Comparison of ENCODE assay signal across 10 cellular contexts in genomic region chr4:134848681-134849080, GRCh38.
"Had no signal": no experiment of that assay in that cellular context is flagged by ENCODE, and none has a peak within 500 bp of the region (broad histone marks: within the 10 kb centered on the region; RNA-seq: fewer than 3 reads in every experiment).

No MANE protein-coding gene starts in this region.

- H3K4me2 ChIP-seq: GM23338 had no signal

- H3K4me3 ChIP-seq: GM23248, GM23338, HAP-1 had no signal

- FAIRE-seq: H1, H54 had no signal

- H3K4me1 ChIP-seq: HAP-1 had no signal

- H3K9ac ChIP-seq: GM23248 had no signal

- DNase-seq: GM23248, GOT3, H7, H9, HFFc6 had no signal

- H2AFZ ChIP-seq: GM23248, GM23338 had no signal

- H3K36me3 ChIP-seq: HAP-1 had no signal

- H3K27ac ChIP-seq: GM23248 had no signal

- H3K9me3 ChIP-seq: HAP-1 had no signal

- ATAC-seq: GM23338, HCT116 had no signal
